Comparison of ENCODE assay signal across 2 cellular contexts in genomic region chr2:197205590-197206215, GRCh38.
A peak's percentile ranks its signal among the peaks of the same experiment; 100 is the strongest.
TF ChIP-seq lines count a peak whose summit lies in the region.

No MANE protein-coding gene starts in this region.

TF ChIP-seq in HEK293, 187 proteins besides CTCF, POLR2A, EP300 and RAD21 (continued from another document):
- TF ChIP-seq, protein P1, sequence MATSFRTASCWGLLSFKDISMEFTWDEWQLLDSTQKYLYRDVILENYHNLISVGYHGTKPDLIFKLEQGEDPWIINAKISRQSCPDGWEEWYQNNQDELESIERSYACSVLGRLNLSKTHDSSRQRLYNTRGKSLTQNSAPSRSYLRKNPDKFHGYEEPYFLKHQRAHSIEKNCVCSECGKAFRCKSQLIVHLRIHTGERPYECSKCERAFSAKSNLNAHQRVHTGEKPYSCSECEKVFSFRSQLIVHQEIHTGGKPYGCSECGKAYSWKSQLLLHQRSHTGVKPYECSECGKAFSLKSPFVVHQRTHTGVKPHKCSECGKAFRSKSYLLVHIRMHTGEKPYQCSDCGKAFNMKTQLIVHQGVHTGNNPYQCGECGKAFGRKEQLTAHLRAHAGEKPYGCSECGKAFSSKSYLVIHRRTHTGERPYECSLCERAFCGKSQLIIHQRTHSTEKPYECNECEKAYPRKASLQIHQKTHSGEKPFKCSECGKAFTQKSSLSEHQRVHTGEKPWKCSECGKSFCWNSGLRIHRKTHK (tag by site-specific recombination; IDR thresholded peaks at IDR 0.05) = no peak

TF ChIP-seq in GM12878, 131 proteins besides CTCF, POLR2A, EP300 and RAD21 (continued from another document):
- TF ChIP-seq PRDM15 (CRISPR knock-in tag; IDR thresholded peaks at IDR 0.05) (no peak), MTA2 (IDR thresholded peaks at IDR 0.05; ENCODE audit: low read depth) (0 out of 2 replicates have a peak, but pooled peaks have one; percentile 17), CREM (IDR thresholded peaks at IDR 0.05; ENCODE audit: low read depth) (peak; percentile 45; the same call in 1 of the 2 replicates), LARP7 (IDR thresholded peaks at IDR 0.05) (peak; percentile 48; the same call in 1 of the 2 replicates), IKZF1 (conservative IDR thresholded peaks at IDR 0.05) (peak; percentile 54), YY1 (IDR thresholded peaks at IDR 0.05; ENCODE audit: low read depth, low read length) (0 out of 2 replicates have a peak, but pooled peaks have one; percentile 7), CREB1 (IDR thresholded peaks at IDR 0.05; ENCODE audit: low read depth) (peak; percentile 83), ATF7 (IDR thresholded peaks at IDR 0.05; ENCODE audit: low read depth) (peak; percentile 66), NR2C2 (IDR thresholded peaks at IDR 0.05; ENCODE audit: borderline replicate concordance, control insufficient read depth, insufficient read length, low read depth) (no peak), NKRF (conservative IDR thresholded peaks at IDR 0.05) (no peak), NBN (IDR thresholded peaks at IDR 0.05) (peak; percentile 60), KLF5 (IDR thresholded peaks at IDR 0.05; ENCODE audit: partially characterized antibody) (no peak), MLLT1 (IDR thresholded peaks at IDR 0.05) (peak; percentile 80; the same call in 1 of the 2 replicates), NFIC (IDR thresholded peaks at IDR 0.05; ENCODE audit: low read depth, low read length) (no peak), IKZF2 (IDR thresholded peaks at IDR 0.05) (peak; percentile 46 to 58; a peak in 2 of 4 replicates), POLR2AphosphoS5 (IDR thresholded peaks at IDR 0.05; ENCODE audit: low read length) (no peak), FOXM1 (IDR thresholded peaks at IDR 0.05; ENCODE audit: low read depth, low read length) (no peak), POU2F2 (IDR thresholded peaks at IDR 0.05; ENCODE audit: borderline replicate concordance, low read depth, low read length) (peak; percentile 92), ETV6 (conservative IDR thresholded peaks at IDR 0.05 in 1 of 2, IDR thresholded peaks at IDR 0.05 in 1 of 2; ENCODE audit: borderline replicate concordance in 1 of 2, low read depth in 1 of 2) (0 out of 4 replicates have a peak, but pooled peaks of 1 of the 2 experiments have one; percentile 21), RUNX3 (IDR thresholded peaks at IDR 0.05; ENCODE audit: low read length) (peak; percentile 70), WRNIP1 (IDR thresholded peaks at IDR 0.05; ENCODE audit: borderline replicate concordance, low read depth, low read length) (peak; percentile 31; the same call in 1 of the 2 replicates), TAF1 (IDR thresholded peaks at IDR 0.05; ENCODE audit: borderline replicate concordance, low read depth, low read length) (no peak), PKNOX1 (IDR thresholded peaks at IDR 0.05) (peak; percentile 55; the same call in 1 of the 2 replicates)
- TF ChIP-seq, protein P2, sequence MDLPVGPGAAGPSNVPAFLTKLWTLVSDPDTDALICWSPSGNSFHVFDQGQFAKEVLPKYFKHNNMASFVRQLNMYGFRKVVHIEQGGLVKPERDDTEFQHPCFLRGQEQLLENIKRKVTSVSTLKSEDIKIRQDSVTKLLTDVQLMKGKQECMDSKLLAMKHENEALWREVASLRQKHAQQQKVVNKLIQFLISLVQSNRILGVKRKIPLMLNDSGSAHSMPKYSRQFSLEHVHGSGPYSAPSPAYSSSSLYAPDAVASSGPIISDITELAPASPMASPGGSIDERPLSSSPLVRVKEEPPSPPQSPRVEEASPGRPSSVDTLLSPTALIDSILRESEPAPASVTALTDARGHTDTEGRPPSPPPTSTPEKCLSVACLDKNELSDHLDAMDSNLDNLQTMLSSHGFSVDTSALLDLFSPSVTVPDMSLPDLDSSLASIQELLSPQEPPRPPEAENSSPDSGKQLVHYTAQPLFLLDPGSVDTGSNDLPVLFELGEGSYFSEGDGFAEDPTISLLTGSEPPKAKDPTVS (IDR thresholded peaks at IDR 0.05; ENCODE audit: low read depth, low read length) = no peak
- TF ChIP-seq, protein P3, sequence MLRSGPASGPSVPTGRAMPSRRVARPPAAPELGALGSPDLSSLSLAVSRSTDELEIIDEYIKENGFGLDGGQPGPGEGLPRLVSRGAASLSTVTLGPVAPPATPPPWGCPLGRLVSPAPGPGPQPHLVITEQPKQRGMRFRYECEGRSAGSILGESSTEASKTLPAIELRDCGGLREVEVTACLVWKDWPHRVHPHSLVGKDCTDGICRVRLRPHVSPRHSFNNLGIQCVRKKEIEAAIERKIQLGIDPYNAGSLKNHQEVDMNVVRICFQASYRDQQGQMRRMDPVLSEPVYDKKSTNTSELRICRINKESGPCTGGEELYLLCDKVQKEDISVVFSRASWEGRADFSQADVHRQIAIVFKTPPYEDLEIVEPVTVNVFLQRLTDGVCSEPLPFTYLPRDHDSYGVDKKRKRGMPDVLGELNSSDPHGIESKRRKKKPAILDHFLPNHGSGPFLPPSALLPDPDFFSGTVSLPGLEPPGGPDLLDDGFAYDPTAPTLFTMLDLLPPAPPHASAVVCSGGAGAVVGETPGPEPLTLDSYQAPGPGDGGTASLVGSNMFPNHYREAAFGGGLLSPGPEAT (IDR thresholded peaks at IDR 0.05; ENCODE audit: low read depth) = peak; percentile 21; the same call in 1 of the 2 replicates
- TF ChIP-seq, protein P4, sequence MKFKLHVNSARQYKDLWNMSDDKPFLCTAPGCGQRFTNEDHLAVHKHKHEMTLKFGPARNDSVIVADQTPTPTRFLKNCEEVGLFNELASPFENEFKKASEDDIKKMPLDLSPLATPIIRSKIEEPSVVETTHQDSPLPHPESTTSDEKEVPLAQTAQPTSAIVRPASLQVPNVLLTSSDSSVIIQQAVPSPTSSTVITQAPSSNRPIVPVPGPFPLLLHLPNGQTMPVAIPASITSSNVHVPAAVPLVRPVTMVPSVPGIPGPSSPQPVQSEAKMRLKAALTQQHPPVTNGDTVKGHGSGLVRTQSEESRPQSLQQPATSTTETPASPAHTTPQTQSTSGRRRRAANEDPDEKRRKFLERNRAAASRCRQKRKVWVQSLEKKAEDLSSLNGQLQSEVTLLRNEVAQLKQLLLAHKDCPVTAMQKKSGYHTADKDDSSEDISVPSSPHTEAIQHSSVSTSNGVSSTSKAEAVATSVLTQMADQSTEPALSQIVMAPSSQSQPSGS (IDR thresholded peaks at IDR 0.05; ENCODE audit: low read length) = peak; percentile 27; the same call in 1 of the 2 replicates
